ENCODE assay signal across 9 cellular contexts in genomic region chr20:45470939-45471338, GRCh38. TPM values are rescaled to one million over a fixed set of nuclear protein-coding genes. Genes with fewer than 3 reads are reported as not detected.
DNase-seq lines count a peak whose midpoint lies in the region; ATAC-seq and TF ChIP-seq lines count a peak whose summit lies in the region.
"Had no signal": no experiment of that assay in that cellular context is flagged by ENCODE, and none has a peak within 500 bp of the region (broad histone marks: within the 10 kb centered on the region; RNA-seq: fewer than 3 reads in every experiment).

No MANE protein-coding gene starts in this region.

- WGBS in right lobe of liver (ENCODE audit: insufficient coverage, low coverage, low lambda C conversion rate, missing lambda C conversion rate): 24% methylated on average over 10 of the region's 10 CpGs
- WGBS in thyroid gland, 2 donors: 18 to 23% methylated on average over 10 of the region's 10 CpGs

- no peak for TF ChIP-seq POLR2A in right lobe of liver (IDR thresholded peaks at IDR 0.05)
- no peak for TF ChIP-seq POLR2A in thyroid gland (IDR thresholded peaks at IDR 0.05)

- H3K9me3 ChIP-seq in ascending aorta (no peaks in the 10 kb centered on the region), right lobe of liver (no peaks in the 10 kb centered on the region), thyroid gland (no peaks in the 10 kb centered on the region)

- no peak overlapping the region for H3K27ac Mint-ChIP-seq in activated CD8-positive, alpha-beta memory T cell treated with anti-CD3 and anti-CD28 coated beads, Interleukin-2, amount 10 ng/mL, durations not matched to agents 7 days and 5 days

- H3K4me1 ChIP-seq in ascending aorta: peaks cover 7 to 12% of the 10 kb centered on the region in 2 donors
- H3K4me1 ChIP-seq in right lobe of liver: peaks cover 0 to 19% (median 0%) of the 10 kb centered on the region in 4 donors
- H3K4me1 ChIP-seq in thyroid gland: peaks cover 18 to 26% of the 10 kb centered on the region in 2 donors

- DNase-seq in EH (ENCODE audit: low read depth): peak; percentile 12
- no peak for DNase-seq in ascending aorta (ENCODE audit: low spot score in 2 of 2)
- no peak for DNase-seq in right lobe of liver
- DNase-seq in thyroid gland: peak; percentile 22 to 29
- DNase-seq in stimulated activated CD4-positive, alpha-beta T cell treated with anti-CD3 and anti-CD28 coated beads, Interleukin-2, amount 100 ng/mL, for 48 hours: no peak
- no peak for DNase-seq in activated CD8-positive, alpha-beta memory T cell treated with anti-CD3 and anti-CD28 coated beads, Interleukin-2, amount 10 ng/mL, durations not matched to agents 7 days and 5 days
- no peak for DNase-seq in SIG-M5 treated with dmso at 0.1 percent for 504 hours (lab: John Stamatoyannopoulos, UW; ENCODE audit: unreplicated experiment)

- ATAC-seq in HG02678 (IDR thresholded peaks at IDR 0.05; ENCODE audit: unreplicated experiment) (peak; percentile 34), right lobe of liver (no peak)
- no peak for ATAC-seq in activated CD8-positive, alpha-beta memory T cell treated with anti-CD3 and anti-CD28 coated beads, Interleukin-2, amount 10 ng/mL, durations not matched to agents 7 days and 5 days

- H3K4me3 ChIP-seq in ascending aorta (peak overlapping the region; percentile 61 to 67), right lobe of liver (peak overlapping the region; percentile 4 to 48 (median 31)), thyroid gland (replicated peaks in 1 of 3) (peak overlapping the region in 2 of 3 donors; percentile 35 to 46)

- no peaks in the 10 kb centered on the region for H3K36me3 ChIP-seq in ascending aorta
- H3K36me3 ChIP-seq in right lobe of liver: no peaks in the 10 kb centered on the region
- H3K36me3 ChIP-seq in thyroid gland: no peaks in the 10 kb centered on the region

- peaks cover 5% of the 10 kb centered on the region for H3K4me1 Mint-ChIP-seq in activated CD8-positive, alpha-beta memory T cell treated with anti-CD3 and anti-CD28 coated beads, Interleukin-2, amount 10 ng/mL, durations not matched to agents 7 days and 5 days

- H3K27ac ChIP-seq in ascending aorta (no peak overlapping the region), right lobe of liver (no peak overlapping the region), thyroid gland (peak overlapping the region; percentile 83 to 90 (median 89))

- H3K36me3 Mint-ChIP-seq in activated CD8-positive, alpha-beta memory T cell treated with anti-CD3 and anti-CD28 coated beads, Interleukin-2, amount 10 ng/mL, durations not matched to agents 7 days and 5 days: no peaks in the 10 kb centered on the region

- H3K27me3 ChIP-seq in ascending aorta (peaks cover 4% of the 10 kb centered on the region), right lobe of liver (peaks cover 0 to 16% of the 10 kb centered on the region in 2 donors), thyroid gland (no peaks in the 10 kb centered on the region)

- TF ChIP-seq CTCF in ascending aorta (IDR thresholded peaks at IDR 0.05) (peak in 1 of 3 experiments; percentile 20), right lobe of liver (IDR thresholded peaks at IDR 0.05) (no peak), thyroid gland (IDR thresholded peaks at IDR 0.05) (peak in 1 of 6 experiments; percentile 20)

- CTCF ChIA-PET in activated CD8-positive, alpha-beta memory T cell treated with anti-CD3 and anti-CD28 coated beads, Interleukin-2, amount 10 ng/mL, durations not matched to agents 7 days and 5 days (lab: Charles Lee): interaction anchor here (1.0 to 1.2 kb wide), 2 partner anchors 19 to 159 kb away, joined by 3 read pairs; no protein-coding TSS in a partner anchor

- H3K9me3 Mint-ChIP-seq in activated CD8-positive, alpha-beta memory T cell treated with anti-CD3 and anti-CD28 coated beads, Interleukin-2, amount 10 ng/mL, durations not matched to agents 7 days and 5 days (ENCODE audit: low read depth): no peaks in the 10 kb centered on the region

- no peak overlapping the region for H3K4me3 Mint-ChIP-seq in activated CD8-positive, alpha-beta memory T cell treated with anti-CD3 and anti-CD28 coated beads, Interleukin-2, amount 10 ng/mL, durations not matched to agents 7 days and 5 days

- intact Hi-C loops in ascending aorta (cut with DNase I): no loop called here
- intact Hi-C loops in right lobe of liver (cut with DNase I): no loop called here
- intact Hi-C loops in thyroid gland (cut with DNase I): no loop called here

- peaks cover 36% of the 10 kb centered on the region for H3K27me3 Mint-ChIP-seq in activated CD8-positive, alpha-beta memory T cell treated with anti-CD3 and anti-CD28 coated beads, Interleukin-2, amount 10 ng/mL, durations not matched to agents 7 days and 5 days

RNA-seq across cellular contexts. Expression of gene WFDC2, which starts 1.4 kb away (rescaled TPM):
- total RNA-seq in ascending aorta (32.5 TPM), right lobe of liver (1 to 10 TPM in 4 of 6 experiments, under 1 TPM in 1, not detected in 1; 0.77 to 2.8 (median 1.8) TPM), thyroid gland (100 to 1,000 TPM; 109 to 163 (median 131) TPM)
- total RNA-seq in activated CD8-positive, alpha-beta memory T cell treated with anti-CD3 and anti-CD28 coated beads, Interleukin-2, amount 10 ng/mL, durations not matched to agents 7 days and 5 days: not detected
- total RNA-seq: NCI-H460 had no signal

RNA-seq across cellular contexts. Expression of gene SPINT3, which starts 44.5 kb away (rescaled TPM):
- not detected for total RNA-seq in ascending aorta
- not detected for total RNA-seq in right lobe of liver
- not detected for total RNA-seq in thyroid gland
- total RNA-seq in activated CD8-positive, alpha-beta memory T cell treated with anti-CD3 and anti-CD28 coated beads, Interleukin-2, amount 10 ng/mL, durations not matched to agents 7 days and 5 days: not detected
- total RNA-seq: NCI-H460 had no signal

RNA-seq across cellular contexts. Expression of gene PIGT, which starts 55.0 kb away (rescaled TPM):
- total RNA-seq in ascending aorta (142 TPM), right lobe of liver (10 to 100 TPM; 35.7 to 58.4 (median 40.5) TPM), thyroid gland (100 to 1,000 TPM in 3 of 4 donors, 10 to 100 TPM in 1; 85.0 to 122 (median 114) TPM)
- total RNA-seq in activated CD8-positive, alpha-beta memory T cell treated with anti-CD3 and anti-CD28 coated beads, Interleukin-2, amount 10 ng/mL, durations not matched to agents 7 days and 5 days: 10 to 100 TPM; 68.0 to 79.2 TPM

Comparison
In these comparisons a context has a peak if more than half of its experiments do, and no peak if none do; other contexts are left out.
1. DNase-seq: peak in EH (single experiment) and thyroid gland (2 of 2); none in ascending aorta (0 of 2), right lobe of liver (0 of 3), stimulated activated CD4-positive, alpha-beta T cell treated with anti-CD3 and anti-CD28 coated beads, Interleukin-2, amount 100 ng/mL, for 48 hours (0 of 2), activated CD8-positive, alpha-beta memory T cell treated with anti-CD3 and anti-CD28 coated beads, Interleukin-2, amount 10 ng/mL, durations not matched to agents 7 days and 5 days (single experiment) and SIG-M5 treated with dmso at 0.1 percent for 504 hours (single experiment).
2. H3K27ac ChIP-seq: peak in thyroid gland (3 of 3); none in ascending aorta (0 of 2) and right lobe of liver (0 of 3).
3. Peak in every context shown above with its lines, with median percentiles within 50 percentile points of each other: H3K4me3 ChIP-seq.